In genomic region chr2:171541202-171541884, GRCh38 we compare ENCODE assay signal across 8 cellular contexts. TPM values are rescaled to one million over a fixed set of nuclear protein-coding genes. Genes with fewer than 3 reads are reported as not detected.
A peak's percentile ranks its signal among the peaks of the same experiment; 100 is the strongest.
DNase-seq lines count a peak whose midpoint lies in the region; ATAC-seq and TF ChIP-seq lines count a peak whose summit lies in the region.

No MANE protein-coding gene starts in this region.

- WGBS in thyroid gland, 2 donors, result 81 to 89% methylated on average over 6 of the region's 6 CpGs

- H3K36me3 ChIP-seq in lower lobe of right lung (peaks cover 20% of the 10 kb centered on the region), thyroid gland (peaks cover 0 to 6% of the 10 kb centered on the region in 2 donors)

- DNase-seq in DMS 273 (lab: John Stamatoyannopoulos, UW; ENCODE audit: unreplicated experiment) (peak; percentile 32), DMS 273 treated with DMSO at 0.1 percent for 48 hours (lab: John Stamatoyannopoulos, UW) (no peak), HUDEP-2 (lab: John Stamatoyannopoulos, UW; ENCODE audit: unreplicated experiment in 76 of 76) (peak in 47 of 76 experiments; percentile 4 to 68 (median 23)), lower lobe of right lung (no peak), thyroid gland (no peak), NOMO-1 (lab: John Stamatoyannopoulos, UW; ENCODE audit: unreplicated experiment in 2 of 2) (no peak)

- H3K27me3 ChIP-seq in lower lobe of right lung (ENCODE audit: low read depth) (no peaks in the 10 kb centered on the region), thyroid gland (no peaks in the 10 kb centered on the region)

- no peak for TF ChIP-seq POLR2A in thyroid gland (IDR thresholded peaks at IDR 0.05)

- ATAC-seq in lower lobe of right lung (peak in 1 of 2 donors; percentile 34), GM21529 (IDR thresholded peaks at IDR 0.05; ENCODE audit: unreplicated experiment) (no peak)

- H3K9me3 ChIP-seq in lower lobe of right lung, result no peaks in the 10 kb centered on the region
- H3K9me3 ChIP-seq in thyroid gland, result no peaks in the 10 kb centered on the region

- intact Hi-C loops in lower lobe of right lung (cut with DNase I) (no loop called here), thyroid gland (cut with DNase I) (no loop called here)

- H3K4me1 ChIP-seq in lower lobe of right lung (no peaks in the 10 kb centered on the region), thyroid gland (peaks cover 3 to 11% of the 10 kb centered on the region in 2 donors)

- peak; percentile 72 for TF ChIP-seq CTCF in VCaP (conservative IDR thresholded peaks at IDR 0.05)
- TF ChIP-seq CTCF in lower lobe of right lung (IDR thresholded peaks at IDR 0.05), result peak; percentile 29
- no peak for TF ChIP-seq CTCF in thyroid gland (IDR thresholded peaks at IDR 0.05)

- H3K27ac ChIP-seq in VCaP (peak overlapping the region; percentile 5; the same call in 1 of the 2 replicates), lower lobe of right lung (no peak overlapping the region), thyroid gland (no peak overlapping the region)

- H3K4me3 ChIP-seq in lower lobe of right lung (no peak overlapping the region), thyroid gland (replicated peaks in 1 of 3) (no peak overlapping the region)

RNA-seq across cellular contexts. Expression of gene CYBRD1, which starts 19.1 kb away (rescaled TPM):
- total RNA-seq in lower lobe of right lung (262 TPM), thyroid gland (100 to 1,000 TPM; 462 to 802 (median 490) TPM)

Comparison
In these comparisons a context has a peak if more than half of its experiments do, and no peak if none do; other contexts are left out.
1. DNase-seq: peak in DMS 273 (single experiment) and HUDEP-2 (47 of 76); none in DMS 273 treated with DMSO at 0.1 percent for 48 hours (single experiment), lower lobe of right lung (single experiment), thyroid gland (0 of 2) and NOMO-1 (0 of 2).
2. CTCF ChIP-seq: peak in VCaP (single experiment) and lower lobe of right lung (single experiment); none in thyroid gland (0 of 6).